ENCODE assay signal across 3 cellular contexts in the genomic region with DNA sequence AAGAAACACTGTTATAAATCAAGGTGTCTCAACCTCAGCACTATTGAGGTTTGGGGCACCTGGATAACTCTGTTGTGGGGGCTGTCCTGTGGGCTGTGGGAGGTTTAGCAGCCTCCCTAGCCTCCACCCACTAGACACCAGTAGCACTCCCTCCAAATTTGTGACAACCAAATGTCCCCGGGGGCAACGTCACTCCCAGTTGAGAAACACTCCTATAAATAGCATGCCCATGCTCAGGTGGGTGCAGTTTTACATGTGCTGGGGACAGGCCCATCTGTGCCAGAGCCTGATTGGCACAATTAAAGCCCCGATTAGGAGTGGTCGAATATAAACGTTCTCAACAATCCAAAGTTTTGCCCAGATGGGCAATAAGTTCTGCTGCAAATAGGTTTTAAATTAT.
TF ChIP-seq lines count a peak whose summit lies in the region.

No MANE protein-coding gene starts in this region.

TF ChIP-seq in SK-N-SH, 30 proteins besides CTCF, POLR2A, EP300 and RAD21:
- no peak for TF ChIP-seq TAF1 (IDR thresholded peaks at IDR 0.05; ENCODE audit: borderline replicate concordance, low read depth, low read length)

TF ChIP-seq in SK-N-SH treated with all-trans-retinoic acid at 6 μM for 48 hours, 23 proteins besides CTCF, POLR2A, EP300 and RAD21:
- TF ChIP-seq, protein P1, sequence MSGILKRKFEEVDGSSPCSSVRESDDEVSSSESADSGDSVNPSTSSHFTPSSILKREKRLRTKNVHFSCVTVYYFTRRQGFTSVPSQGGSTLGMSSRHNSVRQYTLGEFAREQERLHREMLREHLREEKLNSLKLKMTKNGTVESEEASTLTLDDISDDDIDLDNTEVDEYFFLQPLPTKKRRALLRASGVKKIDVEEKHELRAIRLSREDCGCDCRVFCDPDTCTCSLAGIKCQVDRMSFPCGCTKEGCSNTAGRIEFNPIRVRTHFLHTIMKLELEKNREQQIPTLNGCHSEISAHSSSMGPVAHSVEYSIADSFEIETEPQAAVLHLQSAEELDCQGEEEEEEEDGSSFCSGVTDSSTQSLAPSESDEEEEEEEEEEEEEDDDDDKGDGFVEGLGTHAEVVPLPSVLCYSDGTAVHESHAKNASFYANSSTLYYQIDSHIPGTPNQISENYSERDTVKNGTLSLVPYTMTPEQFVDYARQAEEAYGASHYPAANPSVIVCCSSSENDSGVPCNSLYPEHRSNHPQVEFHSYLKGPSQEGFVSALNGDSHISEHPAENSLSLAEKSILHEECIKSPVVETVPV (CRISPR knock-in tag; IDR thresholded peaks at IDR 0.05) = no peak
- no peak for TF ChIP-seq BACH2 (CRISPR knock-in tag; IDR thresholded peaks at IDR 0.05; ENCODE audit: borderline replicate concordance)
- TF ChIP-seq TOX (CRISPR knock-in tag; IDR thresholded peaks at IDR 0.05; ENCODE audit: borderline replicate concordance) = no peak
- no peak for TF ChIP-seq ZC3H10 (CRISPR knock-in tag; IDR thresholded peaks at IDR 0.05)
- TF ChIP-seq ISL1 (CRISPR knock-in tag; IDR thresholded peaks at IDR 0.05) = no peak
- TF ChIP-seq, protein P2, sequence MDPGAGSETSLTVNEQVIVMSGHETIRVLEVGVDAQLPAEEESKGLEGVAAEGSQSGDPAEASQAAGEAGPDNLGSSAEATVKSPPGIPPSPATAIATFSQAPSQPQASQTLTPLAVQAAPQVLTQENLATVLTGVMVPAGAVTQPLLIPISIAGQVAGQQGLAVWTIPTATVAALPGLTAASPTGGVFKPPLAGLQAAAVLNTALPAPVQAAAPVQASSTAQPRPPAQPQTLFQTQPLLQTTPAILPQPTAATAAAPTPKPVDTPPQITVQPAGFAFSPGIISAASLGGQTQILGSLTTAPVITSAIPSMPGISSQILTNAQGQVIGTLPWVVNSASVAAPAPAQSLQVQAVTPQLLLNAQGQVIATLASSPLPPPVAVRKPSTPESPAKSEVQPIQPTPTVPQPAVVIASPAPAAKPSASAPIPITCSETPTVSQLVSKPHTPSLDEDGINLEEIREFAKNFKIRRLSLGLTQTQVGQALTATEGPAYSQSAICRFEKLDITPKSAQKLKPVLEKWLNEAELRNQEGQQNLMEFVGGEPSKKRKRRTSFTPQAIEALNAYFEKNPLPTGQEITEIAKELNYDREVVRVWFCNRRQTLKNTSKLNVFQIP (CRISPR knock-in tag; IDR thresholded peaks at IDR 0.05; ENCODE audit: borderline replicate concordance, low read depth) = no peak
- TF ChIP-seq ARNTL (CRISPR knock-in tag; IDR thresholded peaks at IDR 0.05; ENCODE audit: borderline replicate concordance, low read depth) = no peak
- no peak for TF ChIP-seq ZNF8 (CRISPR knock-in tag; IDR thresholded peaks at IDR 0.05)
- no peak for TF ChIP-seq ZFP3 (CRISPR knock-in tag; IDR thresholded peaks at IDR 0.05)
- TF ChIP-seq ESRRG (CRISPR knock-in tag; IDR thresholded peaks at IDR 0.05) = no peak
- TF ChIP-seq, protein P3, sequence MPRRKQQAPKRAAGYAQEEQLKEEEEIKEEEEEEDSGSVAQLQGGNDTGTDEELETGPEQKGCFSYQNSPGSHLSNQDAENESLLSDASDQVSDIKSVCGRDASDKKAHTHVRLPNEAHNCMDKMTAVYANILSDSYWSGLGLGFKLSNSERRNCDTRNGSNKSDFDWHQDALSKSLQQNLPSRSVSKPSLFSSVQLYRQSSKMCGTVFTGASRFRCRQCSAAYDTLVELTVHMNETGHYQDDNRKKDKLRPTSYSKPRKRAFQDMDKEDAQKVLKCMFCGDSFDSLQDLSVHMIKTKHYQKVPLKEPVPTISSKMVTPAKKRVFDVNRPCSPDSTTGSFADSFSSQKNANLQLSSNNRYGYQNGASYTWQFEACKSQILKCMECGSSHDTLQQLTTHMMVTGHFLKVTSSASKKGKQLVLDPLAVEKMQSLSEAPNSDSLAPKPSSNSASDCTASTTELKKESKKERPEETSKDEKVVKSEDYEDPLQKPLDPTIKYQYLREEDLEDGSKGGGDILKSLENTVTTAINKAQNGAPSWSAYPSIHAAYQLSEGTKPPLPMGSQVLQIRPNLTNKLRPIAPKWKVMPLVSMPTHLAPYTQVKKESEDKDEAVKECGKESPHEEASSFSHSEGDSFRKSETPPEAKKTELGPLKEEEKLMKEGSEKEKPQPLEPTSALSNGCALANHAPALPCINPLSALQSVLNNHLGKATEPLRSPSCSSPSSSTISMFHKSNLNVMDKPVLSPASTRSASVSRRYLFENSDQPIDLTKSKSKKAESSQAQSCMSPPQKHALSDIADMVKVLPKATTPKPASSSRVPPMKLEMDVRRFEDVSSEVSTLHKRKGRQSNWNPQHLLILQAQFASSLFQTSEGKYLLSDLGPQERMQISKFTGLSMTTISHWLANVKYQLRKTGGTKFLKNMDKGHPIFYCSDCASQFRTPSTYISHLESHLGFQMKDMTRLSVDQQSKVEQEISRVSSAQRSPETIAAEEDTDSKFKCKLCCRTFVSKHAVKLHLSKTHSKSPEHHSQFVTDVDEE (CRISPR knock-in tag; IDR thresholded peaks at IDR 0.05) = no peak
TF ChIP-seq in SK-N-SH treated with all-trans-retinoic acid at 6 μM for 48 hours: peak in this region for 0.

TF ChIP-seq in IMR-90, 13 proteins besides CTCF, POLR2A, EP300 and RAD21:
- TF ChIP-seq CHD1 (IDR thresholded peaks at IDR 0.05; ENCODE audit: low read depth, low read length) (no peak), FOS (IDR thresholded peaks at IDR 0.05; ENCODE audit: low read depth, low read length) (no peak), MXI1 (IDR thresholded peaks at IDR 0.05; ENCODE audit: borderline replicate concordance, low read depth, low read length) (no peak), MAFK (IDR thresholded peaks at IDR 0.05; ENCODE audit: low read depth, low read length) (no peak), BHLHE40 (IDR thresholded peaks at IDR 0.05; ENCODE audit: low read depth, low read length) (no peak), MAZ (IDR thresholded peaks at IDR 0.05; ENCODE audit: borderline replicate concordance, low read depth, low read length) (no peak), RFX5 (IDR thresholded peaks at IDR 0.05; ENCODE audit: low read depth, low read length) (no peak), CEBPB (IDR thresholded peaks at IDR 0.05; ENCODE audit: low read depth, low read length) (no peak), NFE2L2 (IDR thresholded peaks at IDR 0.05; ENCODE audit: low read depth, low read length) (no peak), RCOR1 (IDR thresholded peaks at IDR 0.05; ENCODE audit: insufficient replicate concordance, low read length) (no peak), SMC3 (IDR thresholded peaks at IDR 0.05; ENCODE audit: low read depth, low read length) (no peak)
- TF ChIP-seq, protein P4, sequence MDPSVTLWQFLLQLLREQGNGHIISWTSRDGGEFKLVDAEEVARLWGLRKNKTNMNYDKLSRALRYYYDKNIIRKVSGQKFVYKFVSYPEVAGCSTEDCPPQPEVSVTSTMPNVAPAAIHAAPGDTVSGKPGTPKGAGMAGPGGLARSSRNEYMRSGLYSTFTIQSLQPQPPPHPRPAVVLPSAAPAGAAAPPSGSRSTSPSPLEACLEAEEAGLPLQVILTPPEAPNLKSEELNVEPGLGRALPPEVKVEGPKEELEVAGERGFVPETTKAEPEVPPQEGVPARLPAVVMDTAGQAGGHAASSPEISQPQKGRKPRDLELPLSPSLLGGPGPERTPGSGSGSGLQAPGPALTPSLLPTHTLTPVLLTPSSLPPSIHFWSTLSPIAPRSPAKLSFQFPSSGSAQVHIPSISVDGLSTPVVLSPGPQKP (IDR thresholded peaks at IDR 0.05; ENCODE audit: borderline replicate concordance, low read depth, low read length) = no peak
- TF ChIP-seq, protein P5, sequence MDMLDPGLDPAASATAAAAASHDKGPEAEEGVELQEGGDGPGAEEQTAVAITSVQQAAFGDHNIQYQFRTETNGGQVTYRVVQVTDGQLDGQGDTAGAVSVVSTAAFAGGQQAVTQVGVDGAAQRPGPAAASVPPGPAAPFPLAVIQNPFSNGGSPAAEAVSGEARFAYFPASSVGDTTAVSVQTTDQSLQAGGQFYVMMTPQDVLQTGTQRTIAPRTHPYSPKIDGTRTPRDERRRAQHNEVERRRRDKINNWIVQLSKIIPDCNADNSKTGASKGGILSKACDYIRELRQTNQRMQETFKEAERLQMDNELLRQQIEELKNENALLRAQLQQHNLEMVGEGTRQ (IDR thresholded peaks at IDR 0.05; ENCODE audit: low read depth, low read length) = no peak
